Comparison of ENCODE assay signal across 21 cellular contexts in genomic region chr15:71431345-71432336, GRCh38.
"Had no signal": no experiment of that assay in that cellular context is flagged by ENCODE, and none has a peak within 500 bp of the region (broad histone marks: within the 10 kb centered on the region; RNA-seq: fewer than 3 reads in every experiment).

No MANE protein-coding gene starts in this region.

- H3K36me3 ChIP-seq: heart left ventricle, pancreas, tibial nerve had no signal

- H3K9me3 Mint-ChIP-seq: activated naive CD4-positive, alpha-beta T cell treated with anti-CD3 and anti-CD28 coated beads, Interleukin-2, amount 50 U/mL, for 72 hours; activated T-cell treated with anti-CD3 and anti-CD28 coated beads, Interleukin-2, amount 50 U/mL, for 72 hours; brain; central memory CD8-positive, alpha-beta T cell; stimulated activated naive B cell treated with anti-CD40 and anti-IgM and Interleukin-4, amounts not matched to agents 10 μg/mL and 1 μg/mL and 100 μg/mL, for 72 hours had no signal

- H3K4me1 ChIP-seq: pancreas, tibial nerve had no signal

- H3K27ac Mint-ChIP-seq: activated naive CD4-positive, alpha-beta T cell treated with anti-CD3 and anti-CD28 coated beads, Interleukin-2, amount 50 U/mL, for 72 hours; activated T-cell treated with anti-CD3 and anti-CD28 coated beads, Interleukin-2, amount 50 U/mL, for 72 hours; naive thymus-derived CD4-positive, alpha-beta T cell; stimulated activated naive B cell treated with anti-CD40 and anti-IgM and Interleukin-4, amounts not matched to agents 10 μg/mL and 1 μg/mL and 100 μg/mL, for 72 hours; WTC11 had no signal

- DNase-seq: activated CD4-positive, alpha-beta T cell treated with anti-CD3 and anti-CD28 coated beads for 4 hours; activated CD8-positive, alpha-beta memory T cell treated with anti-CD3 and anti-CD28 coated beads, Interleukin-2, amount 50 U/mL, for 48 hours; activated gamma-delta T cell; activated T-cell treated with anti-CD3 and anti-CD28 coated beads, Interleukin-2, amount 50 U/mL, for 72 hours; amniotic stem cell; effector CD4-positive, alpha-beta T cell; heart left ventricle; left colon; mammary epithelial cell; mucosa of descending colon; naive thymus-derived CD4-positive, alpha-beta T cell; pancreas; stimulated activated CD4-positive, alpha-beta T cell treated with anti-CD3 and anti-CD28 coated beads, Interleukin-2, amount 100 ng/mL, for 48 hours; stimulated activated naive B cell treated with anti-CD40 and anti-IgM and Interleukin-4, amounts not matched to agents 10 μg/mL and 1 μg/mL and 100 μg/mL, for 72 hours; SW 1271 had no signal

- H3K4me1 Mint-ChIP-seq: central memory CD8-positive, alpha-beta T cell; naive thymus-derived CD4-positive, alpha-beta T cell; stimulated activated naive B cell treated with anti-CD40 and anti-IgM and Interleukin-4, amounts not matched to agents 10 μg/mL and 1 μg/mL and 100 μg/mL, for 72 hours had no signal

- ATAC-seq: activated naive CD4-positive, alpha-beta T cell treated with anti-CD3 and anti-CD28 coated beads, Interleukin-2, amount 50 U/mL, for 72 hours; activated T-cell treated with anti-CD3 and anti-CD28 coated beads, Interleukin-2, amount 50 U/mL, for 72 hours; heart left ventricle; left colon; mucosa of descending colon; naive thymus-derived CD4-positive, alpha-beta T cell; pancreas; stimulated activated naive B cell treated with anti-CD40 and anti-IgM and Interleukin-4, amounts not matched to agents 10 μg/mL and 1 μg/mL and 100 μg/mL, for 72 hours; WTC11 had no signal

- H3K4me3 ChIP-seq: coronary artery, heart left ventricle, mucosa of descending colon, pancreas, tibial nerve had no signal

- H3K4me3 Mint-ChIP-seq: activated T-cell treated with anti-CD3 and anti-CD28 coated beads, Interleukin-2, amount 50 U/mL, for 72 hours; brain; central memory CD8-positive, alpha-beta T cell; naive thymus-derived CD4-positive, alpha-beta T cell; stimulated activated naive B cell treated with anti-CD40 and anti-IgM and Interleukin-4, amounts not matched to agents 10 μg/mL and 1 μg/mL and 100 μg/mL, for 72 hours; WTC11 had no signal

- H3K27me3 ChIP-seq: heart left ventricle, pancreas, tibial nerve had no signal

- H3K27ac ChIP-seq: coronary artery, heart left ventricle, pancreas, tibial nerve had no signal

- H3K36me3 Mint-ChIP-seq: activated naive CD4-positive, alpha-beta T cell treated with anti-CD3 and anti-CD28 coated beads, Interleukin-2, amount 50 U/mL, for 72 hours; brain; naive thymus-derived CD4-positive, alpha-beta T cell; stimulated activated naive B cell treated with anti-CD40 and anti-IgM and Interleukin-4, amounts not matched to agents 10 μg/mL and 1 μg/mL and 100 μg/mL, for 72 hours had no signal

- H3K9me3 ChIP-seq: mucosa of descending colon, pancreas, tibial nerve had no signal
